9 cellular contexts compared by ENCODE assay signal in genomic region chrX:134484039-134484438, GRCh38. TPM values are rescaled to one million over a fixed set of nuclear protein-coding genes. Genes with fewer than 3 reads are reported as not detected.
DNase-seq lines count a peak whose midpoint lies in the region; ATAC-seq and TF ChIP-seq lines count a peak whose summit lies in the region.
"Had no signal": no experiment of that assay in that cellular context is flagged by ENCODE, and none has a peak within 500 bp of the region (broad histone marks: within the 10 kb centered on the region; RNA-seq: fewer than 3 reads in every experiment).

No MANE protein-coding gene starts in this region.

- intact Hi-C loops in CD4-positive, alpha-beta T cell (cut with DNase I, micrococcal nuclease), result loop anchor here (1.0 to 5.0 kb wide), 4 partner anchors 278 to 425 kb away; no protein-coding TSS in a partner anchor

- no CpG with 5 or more reads among the region's 1 CpG for WGBS in H9 (ENCODE audit: extremely low coverage, insufficient read length, low lambda C conversion rate)
- 89% methylated on average over 1 of the region's 1 CpG for WGBS in smooth muscle cell (ENCODE audit: low lambda C conversion rate)

- H3K9me3 ChIP-seq in CD4-positive, alpha-beta T cell (ENCODE audit: control insufficient read depth, low read length), result no peaks in the 10 kb centered on the region
- H3K9me3 ChIP-seq in H9 (ENCODE audit: control insufficient read depth, low read depth, low read length), result no peaks in the 10 kb centered on the region
- H3K9me3 ChIP-seq in smooth muscle cell (replicated peaks; ENCODE audit: low read depth), result no peaks in the 10 kb centered on the region

- H4K20me1 ChIP-seq in H9 (ENCODE audit: control insufficient read depth, insufficient read depth, insufficient read length), result no peaks in the 10 kb centered on the region
- H4K20me1 ChIP-seq in smooth muscle cell (ENCODE audit: low read depth), result no peaks in the 10 kb centered on the region

- H3T11ph ChIP-seq in H9 (ENCODE audit: low read length), result no peak overlapping the region

- no peak overlapping the region for H2BK20ac ChIP-seq in H9 (ENCODE audit: low read depth, low read length, poor library complexity, severe bottlenecking)

- no peaks in the 10 kb centered on the region for H3K79me1 ChIP-seq in H9 (ENCODE audit: insufficient read depth, low read depth, low read length, poor library complexity, severe bottlenecking)

- H2BK15ac ChIP-seq in H9 (ENCODE audit: low read depth, low read length), result no peak overlapping the region

- no peak overlapping the region for H3K56ac ChIP-seq in H9 (ENCODE audit: insufficient read length, low read depth, low read length)

- H3K79me2 ChIP-seq in H9 (ENCODE audit: insufficient read depth, low read length), result no peaks in the 10 kb centered on the region
- H3K79me2 ChIP-seq in smooth muscle cell (ENCODE audit: low read depth), result no peaks in the 10 kb centered on the region

- no peak overlapping the region for H3K4me3 ChIP-seq in smooth muscle cell

- H3K9ac ChIP-seq in H9 (ENCODE audit: extremely low read depth, insufficient read length, low read length) (no peak overlapping the region), smooth muscle cell (ENCODE audit: low read depth) (no peak overlapping the region)

- ATAC-seq in CD4-positive, alpha-beta T cell (ENCODE audit: poor library complexity), result peak; percentile 37
- no peak for ATAC-seq in HG03175 (IDR thresholded peaks at IDR 0.05; ENCODE audit: unreplicated experiment)
- no peak for ATAC-seq in activated T-cell treated with anti-CD3 and anti-CD28 coated beads, Interleukin-2, amount 50 U/mL, for 4 hours

- no peaks in the 10 kb centered on the region for H3K36me3 ChIP-seq in smooth muscle cell (ENCODE audit: low read depth)

- no peak overlapping the region for H4K8ac ChIP-seq in H9 (replicated peaks; ENCODE audit: insufficient read length, low read depth, low read length)

- no peak overlapping the region for H3K4ac ChIP-seq in H9 (ENCODE audit: low read depth, low read length)

- H3K14ac ChIP-seq in H9 (ENCODE audit: insufficient read depth, low read length), result no peak overlapping the region

- TF ChIP-seq CTCF in CD4-positive, alpha-beta T cell (IDR thresholded peaks at IDR 0.05), result peak; percentile 63
- TF ChIP-seq CTCF in H9 (conservative IDR thresholded peaks at IDR 0.05), result peak; percentile 70
- TF ChIP-seq CTCF in RWPE1 (conservative IDR thresholded peaks at IDR 0.05; ENCODE audit: low read depth), result peak; percentile 48; the same call in 1 of the 2 replicates
- peak; percentile 64 for TF ChIP-seq CTCF in smooth muscle cell (IDR thresholded peaks at IDR 0.05; ENCODE audit: borderline replicate concordance, insufficient read depth, poor library complexity, severe bottlenecking)

- no peak overlapping the region for H2AK5ac ChIP-seq in H9 (ENCODE audit: insufficient read length, low read length)

- no peaks in the 10 kb centered on the region for H3K4me1 Mint-ChIP-seq in CD4-positive, alpha-beta T cell (ENCODE audit: low read depth)
- H3K4me1 Mint-ChIP-seq in H9, result no peaks in the 10 kb centered on the region
- H3K4me1 Mint-ChIP-seq in activated T-cell treated with anti-CD3 and anti-CD28 coated beads, Interleukin-2, amount 50 U/mL, for 4 hours (ENCODE audit: low read depth), result no peaks in the 10 kb centered on the region

- H4K5ac ChIP-seq in H9 (ENCODE audit: insufficient read length, low read depth, low read length), result no peak overlapping the region

- H3K4me3 Mint-ChIP-seq in CD4-positive, alpha-beta T cell, result no peak overlapping the region
- no peak overlapping the region for H3K4me3 Mint-ChIP-seq in H9
- H3K4me3 Mint-ChIP-seq in activated T-cell treated with anti-CD3 and anti-CD28 coated beads, Interleukin-2, amount 50 U/mL, for 4 hours, result no peak overlapping the region
- H3K4me3 Mint-ChIP-seq: IgD-negative memory B cell had no signal

- no peak overlapping the region for H2BK120ac ChIP-seq in H9 (ENCODE audit: low read depth, low read length, poor library complexity, severe bottlenecking)

- H3K18ac ChIP-seq in H9 (ENCODE audit: insufficient read length, low read depth, low read length), result no peak overlapping the region

- H3F3A ChIP-seq in smooth muscle cell (ENCODE audit: low read depth), result no peaks in the 10 kb centered on the region

- no peak overlapping the region for H4K91ac ChIP-seq in H9 (ENCODE audit: insufficient read length, low read depth, low read length)

- CTCF ChIA-PET in CD4-positive, alpha-beta T cell (lab: Charles Lee), result interaction anchor here (1.5 kb wide), 1 partner anchor 14 kb away, joined by 5 read pairs; no protein-coding TSS in a partner anchor
- CTCF ChIA-PET in RWPE1 (lab: Yijun Ruan, JAX), result interaction anchor here (0.6 to 1.1 kb wide), 4 partner anchors 19 to 269 kb away, joined by 3 to 6 read pairs (median 4); no protein-coding TSS in a partner anchor

- DNase-seq in CD4-positive, alpha-beta T cell, result no peak
- DNase-seq in H9, result no peak
- no peak for DNase-seq in RWPE1 (ENCODE audit: low spot score)
- peak; percentile 43 for DNase-seq in fibroblast of the conjunctiva (ENCODE audit: low read depth)
- no peak for DNase-seq in smooth muscle cell (lab: John Stamatoyannopoulos, UW; ENCODE audit: unreplicated experiment)
- no peak for DNase-seq in activated T-cell treated with anti-CD3 and anti-CD28 coated beads, Interleukin-2, amount 50 U/mL, for 4 hours
- DNase-seq in activated naive CD4-positive, alpha-beta T cell (lab: John Stamatoyannopoulos, UW), result no peak

- H3K27me3 ChIP-seq in CD4-positive, alpha-beta T cell (ENCODE audit: control insufficient read depth, insufficient read depth, low read length), result no peaks in the 10 kb centered on the region
- H3K27me3 ChIP-seq in H9 (ENCODE audit: insufficient read depth, low read length) (no peaks in the 10 kb centered on the region), smooth muscle cell (ENCODE audit: low read depth) (no peaks in the 10 kb centered on the region)

- H3K23ac ChIP-seq in H9 (ENCODE audit: insufficient read length, low read depth, low read length), result no peak overlapping the region

- no peaks in the 10 kb centered on the region for H3K27me3 Mint-ChIP-seq in CD4-positive, alpha-beta T cell
- no peaks in the 10 kb centered on the region for H3K27me3 Mint-ChIP-seq in H9 (ENCODE audit: low read depth)
- no peaks in the 10 kb centered on the region for H3K27me3 Mint-ChIP-seq in activated T-cell treated with anti-CD3 and anti-CD28 coated beads, Interleukin-2, amount 50 U/mL, for 4 hours (ENCODE audit: low read depth)

- H3K4me1 ChIP-seq in H9 (ENCODE audit: insufficient read depth, low read length) (no peaks in the 10 kb centered on the region), smooth muscle cell (ENCODE audit: low read depth) (no peaks in the 10 kb centered on the region)

- no peak overlapping the region for H2BK12ac ChIP-seq in H9 (ENCODE audit: insufficient read length, low read depth, low read length)

- peaks cover 12% of the 10 kb centered on the region for H3K36me3 Mint-ChIP-seq in CD4-positive, alpha-beta T cell (ENCODE audit: low read depth)
- H3K36me3 Mint-ChIP-seq in H9 (ENCODE audit: insufficient read depth in 1 of 3, low read depth in 3 of 3), result peaks cover 19 to 32% (median 29%) of the 10 kb centered on the region in 3 experiments; a peak in 6 of 7 replicates
- H3K36me3 Mint-ChIP-seq in activated T-cell treated with anti-CD3 and anti-CD28 coated beads, Interleukin-2, amount 50 U/mL, for 4 hours (ENCODE audit: insufficient read depth), result no peaks in the 10 kb centered on the region

- H3K23me2 ChIP-seq in H9 (ENCODE audit: insufficient read length, low read depth, low read length, poor library complexity, severe bottlenecking), result no peaks in the 10 kb centered on the region

- no peak overlapping the region for H3K4me2 ChIP-seq in H9 (ENCODE audit: insufficient read depth, insufficient read length, low read length)
- no peak overlapping the region for H3K4me2 ChIP-seq in smooth muscle cell

- no peaks in the 10 kb centered on the region for H3K9me3 Mint-ChIP-seq in CD4-positive, alpha-beta T cell
- peaks cover 0 to 33% of the 10 kb centered on the region in 2 experiments; a peak in 2 of 5 replicates for H3K9me3 Mint-ChIP-seq in H9
- no peaks in the 10 kb centered on the region for H3K9me3 Mint-ChIP-seq in activated T-cell treated with anti-CD3 and anti-CD28 coated beads, Interleukin-2, amount 50 U/mL, for 4 hours
- H3K9me3 Mint-ChIP-seq: IgD-negative memory B cell had no signal

- H2AFZ ChIP-seq in H9 (ENCODE audit: low read length), result no peak overlapping the region
- no peak overlapping the region for H2AFZ ChIP-seq in smooth muscle cell (ENCODE audit: low read depth)

- POLR2A ChIA-PET in CD4-positive, alpha-beta T cell (lab: Charles Lee), result interaction anchor here (0.6 kb wide), 1 partner anchor 299 kb away, joined by 3 read pairs; no protein-coding TSS in a partner anchor
- POLR2A ChIA-PET in RWPE1 (lab: Yijun Ruan, JAX; ENCODE audit: low non-redundant PET), result no interaction called here

- H3K27ac ChIP-seq in CD4-positive, alpha-beta T cell (ENCODE audit: low read depth, low read length), result no peak overlapping the region
- H3K27ac ChIP-seq in H9 (ENCODE audit: insufficient read length, low read depth, low read length) (no peak overlapping the region), RWPE1 (no peak overlapping the region), smooth muscle cell (ENCODE audit: low read depth) (no peak overlapping the region)

- no peak overlapping the region for H2BK5ac ChIP-seq in H9 (ENCODE audit: insufficient read length, low read length)

- no peak overlapping the region for H3K27ac Mint-ChIP-seq in CD4-positive, alpha-beta T cell
- no peak overlapping the region for H3K27ac Mint-ChIP-seq in H9
- H3K27ac Mint-ChIP-seq: IgD-negative memory B cell had no signal

RNA-seq across cellular contexts. Expression of gene HPRT1, which starts 24.1 kb away (rescaled TPM):
- 10 to 100 TPM; 14.1 to 15.5 TPM for total RNA-seq in CD4-positive, alpha-beta T cell
- total RNA-seq in H9 (2021) (37.9 and 39.2 TPM in 2 replicates), smooth muscle cell (4.2 and 12.6 TPM in 2 replicates)
- 16.2 and 21.1 TPM in 2 replicates for polyA plus RNA-seq in smooth muscle cell
- 10 to 100 TPM; 81.0 to 87.6 (median 83.0) TPM for total RNA-seq in activated T-cell treated with anti-CD3 and anti-CD28 coated beads, Interleukin-2, amount 50 U/mL, for 4 hours
